Comparison of ENCODE assay signal across 18 cellular contexts in the genomic region with DNA sequence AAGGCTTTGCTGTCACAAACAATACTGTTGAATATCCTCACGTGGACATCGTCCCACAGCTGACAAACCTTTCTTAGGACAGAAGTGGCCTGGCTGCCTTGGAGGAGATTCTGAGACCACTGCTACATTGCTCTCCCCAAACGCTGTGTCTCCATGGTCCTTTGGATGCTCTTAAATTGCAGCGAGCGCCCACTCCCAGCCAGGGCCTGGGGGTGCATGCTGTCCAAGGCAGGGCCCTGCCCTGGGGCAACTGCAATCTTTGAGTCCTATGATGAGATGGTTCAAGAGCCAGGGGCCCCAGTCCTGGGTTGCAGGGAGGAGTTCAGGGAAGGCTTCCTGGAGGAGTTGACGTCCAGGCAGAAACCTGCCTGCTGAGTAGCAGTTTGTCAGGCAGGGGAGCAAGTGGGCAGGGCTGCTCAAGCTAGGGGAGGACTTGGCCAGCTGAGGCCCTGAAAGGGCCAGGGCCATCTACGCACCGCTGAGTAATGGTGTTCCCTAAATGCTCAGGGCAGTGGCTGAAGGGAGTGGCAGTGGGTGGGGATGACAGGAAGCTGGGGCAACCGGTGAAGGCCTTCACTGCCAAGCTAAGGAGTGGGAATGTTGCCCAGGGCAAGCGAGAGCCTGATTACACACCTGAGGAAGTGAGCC. TPM values are rescaled to one million over a fixed set of nuclear protein-coding genes. Genes with fewer than 3 reads are reported as not detected.
DNase-seq lines count a peak whose midpoint lies in the region; ATAC-seq and TF ChIP-seq lines count a peak whose summit lies in the region.
"Had no signal": no experiment of that assay in that cellular context is flagged by ENCODE, and none has a peak within 500 bp of the region (broad histone marks: within the 10 kb centered on the region; RNA-seq: fewer than 3 reads in every experiment).

No MANE protein-coding gene starts in this region.

- ATAC-seq in left lung (peak; percentile 71), upper lobe of right lung (peak; percentile 82), HG03025 (IDR thresholded peaks at IDR 0.05; ENCODE audit: low FRiP score, unreplicated experiment) (no peak)

- H3K4me1 ChIP-seq in left lung (no peaks in the 10 kb centered on the region), upper lobe of right lung (peaks cover 7% of the 10 kb centered on the region)
- H3K4me1 ChIP-seq: pancreas, tibial artery had no signal

- no peaks in the 10 kb centered on the region for H3K36me3 ChIP-seq in left lung
- no peaks in the 10 kb centered on the region for H3K36me3 ChIP-seq in upper lobe of right lung
- H3K36me3 ChIP-seq: pancreas, SJSA1, tibial artery had no signal

- intact Hi-C loops in left lung (cut with DNase I) (no loop called here), upper lobe of right lung (cut with DNase I) (no loop called here)

- TF ChIP-seq CTCF in left lung (IDR thresholded peaks at IDR 0.05) (no peak), upper lobe of right lung (IDR thresholded peaks at IDR 0.05) (no peak)

- H3K27ac ChIP-seq in left lung (no peak overlapping the region), upper lobe of right lung (no peak overlapping the region)
- H3K27ac ChIP-seq: pancreas, SJSA1, tibial artery had no signal

- H3K27me3 ChIP-seq in left lung, result peaks cover 0 to 4% of the 10 kb centered on the region in 2 donors
- no peaks in the 10 kb centered on the region for H3K27me3 ChIP-seq in upper lobe of right lung
- H3K27me3 ChIP-seq: pancreas, SJSA1 had no signal

- peak; percentile 32 for DNase-seq in activated CD8-positive, alpha-beta memory T cell treated with anti-CD3 and anti-CD28 coated beads for 24 hours
- DNase-seq in activated CD8-positive, alpha-beta memory T cell treated with anti-CD3 and anti-CD28 coated beads, Interleukin-2, amount 50 U/mL, for 48 hours, result no peak
- peak; percentile 85 for DNase-seq in SW480 (ENCODE audit: low spot score)
- DNase-seq in left lung, result peak; percentile 78
- DNase-seq in upper lobe of right lung, result no peak
- DNase-seq in foreskin melanocyte, result no peak
- no peak for DNase-seq in retina
- DNase-seq: activated CD4-positive, alpha-beta T cell treated with anti-CD3 and anti-CD28 coated beads for 1 hour; activated T-cell treated with anti-CD3 and anti-CD28 coated beads, Interleukin-2, amount 50 U/mL, for 24 hours; CD4-positive, alpha-beta memory T cell; dermis blood vessel endothelial cell; DND-41; kidney glomerular epithelial cell; NCI-H1436; pancreas; tibial artery had no signal

- no peak overlapping the region for H3K4me3 ChIP-seq in left lung
- H3K4me3 ChIP-seq in upper lobe of right lung, result no peak overlapping the region
- H3K4me3 ChIP-seq: pancreas, SJSA1, tibial artery had no signal

- no peaks in the 10 kb centered on the region for H3K9me3 ChIP-seq in left lung
- H3K9me3 ChIP-seq in upper lobe of right lung, result no peaks in the 10 kb centered on the region
- H3K9me3 ChIP-seq: pancreas, tibial artery had no signal

RNA-seq across cellular contexts. Expression of a gene that starts 10.8 kb away (rescaled TPM):
- total RNA-seq in left lung (100 to 1,000 TPM; 127 to 278 TPM), upper lobe of right lung (148 TPM)

Comparison
In these comparisons a context has a peak if more than half of its experiments do, and no peak if none do; other contexts are left out.
1. DNase-seq: peak in activated CD8-positive, alpha-beta memory T cell treated with anti-CD3 and anti-CD28 coated beads for 24 hours (single experiment), SW480 (single experiment) and left lung (2 of 2); none in activated CD8-positive, alpha-beta memory T cell treated with anti-CD3 and anti-CD28 coated beads, Interleukin-2, amount 50 U/mL, for 48 hours (single experiment), upper lobe of right lung (single experiment), foreskin melanocyte (single experiment) and retina (single experiment).